Comparison of ENCODE assay signal across 15 cellular contexts in genomic region chr7:142168746-142169145, GRCh38. TPM values are rescaled to one million over a fixed set of nuclear protein-coding genes. Genes with fewer than 3 reads are reported as not detected.
A peak's percentile ranks its signal among the peaks of the same experiment; 100 is the strongest.
DNase-seq lines count a peak whose midpoint lies in the region; ATAC-seq and TF ChIP-seq lines count a peak whose summit lies in the region.
"Had no signal": no experiment of that assay in that cellular context is flagged by ENCODE, and none has a peak within 500 bp of the region (broad histone marks: within the 10 kb centered on the region; RNA-seq: fewer than 3 reads in every experiment).

No MANE protein-coding gene starts in this region.

- H2AFZ ChIP-seq in SK-N-SH (ENCODE audit: low read depth), result no peak overlapping the region

- H3K9ac ChIP-seq in SK-N-SH, result no peak overlapping the region

- no peak overlapping the region for H3K4me2 ChIP-seq in SK-N-SH

- DNase-seq in SK-N-SH (no peak), epithelial cell of proximal tubule (ENCODE audit: low read depth) (peak; percentile 4), progenitor cell of endocrine pancreas (ENCODE audit: low spot score, unreplicated experiment) (peak; percentile 15), hypothalamus (lab: John Stamatoyannopoulos, UW) (no peak), lower leg skin (ENCODE audit: low spot score in 2 of 2) (no peak)
- DNase-seq in naive thymus-derived CD8-positive, alpha-beta T cell, result no peak
- DNase-seq: amniotic stem cell, glutamatergic neuron, HCEC 1CT, NCI-H1092, Peyer's patch had no signal

- no peak for TF ChIP-seq CTCF in SK-N-SH (IDR thresholded peaks at IDR 0.05)
- TF ChIP-seq CTCF in epithelial cell of proximal tubule (conservative IDR thresholded peaks at IDR 0.05; ENCODE audit: low read depth, low read length), result no peak
- TF ChIP-seq CTCF in progenitor cell of endocrine pancreas (IDR thresholded peaks at IDR 0.05; ENCODE audit: unreplicated experiment), result no peak
- no peak for TF ChIP-seq CTCF in lower leg skin (IDR thresholded peaks at IDR 0.05)

- no peaks in the 10 kb centered on the region for H3K4me1 ChIP-seq in SK-N-SH (ENCODE audit: control insufficient read depth in 1 of 2, insufficient read depth in 2 of 2, low read depth in 1 of 2, low read length in 1 of 2)
- H3K4me1 ChIP-seq: Peyer's patch had no signal

- no peak for TF ChIP-seq RAD21 in Ishikawa (IDR thresholded peaks at IDR 0.05; ENCODE audit: low read depth)
- no peak for TF ChIP-seq RAD21 in SK-N-SH (IDR thresholded peaks at IDR 0.05; ENCODE audit: low read length)

- H3K27ac Mint-ChIP-seq in progenitor cell of endocrine pancreas, result no peak overlapping the region
- no peak overlapping the region for H3K27ac Mint-ChIP-seq in naive thymus-derived CD8-positive, alpha-beta T cell
- H3K27ac Mint-ChIP-seq: activated T-helper 2 cell treated with anti-CD3 and anti-CD28 coated beads, Interferon-gamma antibody, Interleukin-2, Interleukin-4, amounts not matched to agents 10 μg/mL and 5 μg/mL and 100 μg/mL, durations not matched to agents 14 hours and 24 hours and 36 hours had no signal

- no peak for TF ChIP-seq EP300 in Ishikawa (IDR thresholded peaks at IDR 0.05; ENCODE audit: borderline replicate concordance)
- no peak for TF ChIP-seq EP300 in SK-N-SH (IDR thresholded peaks at IDR 0.05; ENCODE audit: borderline replicate concordance in 1 of 2, low read depth in 1 of 2, low read length in 1 of 2)

- intact Hi-C loops in lower leg skin (cut with DNase I; ENCODE audit: low total_unique reads), result no loop called here

- H3K4me3 ChIP-seq in SK-N-SH (ENCODE audit: low read depth in 2 of 2, low read length in 1 of 2), result no peak overlapping the region
- H3K4me3 ChIP-seq in epithelial cell of proximal tubule (ENCODE audit: low read depth, low read length), result no peak overlapping the region
- H3K4me3 ChIP-seq in lower leg skin (ENCODE audit: low read depth, poor library complexity, severe bottlenecking), result no peak overlapping the region
- H3K4me3 ChIP-seq: Peyer's patch had no signal

- no peak for TF ChIP-seq POLR2A in lower leg skin (IDR thresholded peaks at IDR 0.05)

- no peaks in the 10 kb centered on the region for H4K20me1 ChIP-seq in SK-N-SH (ENCODE audit: insufficient read depth)

- no peak for ATAC-seq in naive thymus-derived CD8-positive, alpha-beta T cell

- H3K79me2 ChIP-seq in SK-N-SH (ENCODE audit: insufficient read depth), result no peaks in the 10 kb centered on the region

- H3K36me3 Mint-ChIP-seq in progenitor cell of endocrine pancreas (ENCODE audit: insufficient read depth), result no peaks in the 10 kb centered on the region
- no peaks in the 10 kb centered on the region for H3K36me3 Mint-ChIP-seq in naive thymus-derived CD8-positive, alpha-beta T cell

- H3K9me3 Mint-ChIP-seq in progenitor cell of endocrine pancreas (ENCODE audit: low read depth), result no peaks in the 10 kb centered on the region
- H3K9me3 Mint-ChIP-seq in naive thymus-derived CD8-positive, alpha-beta T cell, result no peaks in the 10 kb centered on the region
- H3K9me3 Mint-ChIP-seq: activated T-helper 2 cell treated with anti-CD3 and anti-CD28 coated beads, Interferon-gamma antibody, Interleukin-2, Interleukin-4, amounts not matched to agents 10 μg/mL and 5 μg/mL and 100 μg/mL, durations not matched to agents 14 hours and 24 hours and 36 hours had no signal

- no peak overlapping the region for H3K27ac ChIP-seq in SK-N-SH (ENCODE audit: low read depth in 2 of 2, low read length in 1 of 2)
- H3K27ac ChIP-seq: Peyer's patch had no signal

- H3F3A ChIP-seq in SK-N-SH (replicated peaks; ENCODE audit: insufficient read depth), result no peaks in the 10 kb centered on the region

- peaks cover 8% of the 10 kb centered on the region for H3K4me1 Mint-ChIP-seq in progenitor cell of endocrine pancreas (ENCODE audit: low read depth)
- no peaks in the 10 kb centered on the region for H3K4me1 Mint-ChIP-seq in naive thymus-derived CD8-positive, alpha-beta T cell

- H3K27me3 Mint-ChIP-seq in progenitor cell of endocrine pancreas, result no peaks in the 10 kb centered on the region
- H3K27me3 Mint-ChIP-seq in naive thymus-derived CD8-positive, alpha-beta T cell, result peaks cover 0 to 25% (median 4%) of the 10 kb centered on the region in 5 donors

- POLR2A ChIA-PET in SK-N-SH (lab: Yijun Ruan, JAX), result no interaction called here
- POLR2A ChIA-PET in naive thymus-derived CD8-positive, alpha-beta T cell (lab: Charles Lee), result no interaction called here

- H3K4me3 Mint-ChIP-seq in progenitor cell of endocrine pancreas (ENCODE audit: low read depth), result no peak overlapping the region
- no peak overlapping the region for H3K4me3 Mint-ChIP-seq in naive thymus-derived CD8-positive, alpha-beta T cell

- no peaks in the 10 kb centered on the region; the same call in 1 of the 2 replicates for H3K27me3 ChIP-seq in SK-N-SH (ENCODE audit: insufficient read depth)
- H3K27me3 ChIP-seq: Peyer's patch had no signal

- CTCF ChIA-PET in SK-N-SH (lab: Yijun Ruan, JAX), result interaction anchor here (0.7 to 0.9 kb wide), 2 partner anchors 13 to 383 kb away, joined by 3 read pairs; no protein-coding TSS in a partner anchor

- H3K36me3 ChIP-seq in SK-N-SH (replicated peaks in 1 of 2; ENCODE audit: control insufficient read depth in 1 of 2, insufficient read depth in 2 of 2, low read length in 1 of 2), result no peaks in the 10 kb centered on the region

- H3K9me3 ChIP-seq in SK-N-SH, result no peaks in the 10 kb centered on the region
- H3K9me3 ChIP-seq: Peyer's patch had no signal

- WGBS in SK-N-SH (ENCODE audit: low lambda C conversion rate), result 48% methylated on average over 2 of the region's 2 CpGs
- WGBS in lower leg skin, 2 donors, result 82 to 87% methylated on average over 2 of the region's 2 CpGs

- no peaks in the 10 kb centered on the region for H3K9me2 ChIP-seq in SK-N-SH

TF ChIP-seq in Ishikawa, 13 proteins besides CTCF, POLR2A, EP300 and RAD21 (continues in another document):
- TF ChIP-seq YY1 (IDR thresholded peaks at IDR 0.05; ENCODE audit: low read depth), result 0 out of 2 replicates have a peak, but pooled peaks have one; percentile 14
- TF ChIP-seq USF1 (IDR thresholded peaks at IDR 0.05), result no peak

TF ChIP-seq in SK-N-SH, 30 proteins besides CTCF, POLR2A, EP300 and RAD21:
- no peak for TF ChIP-seq GATA2 (CRISPR knock-in tag; IDR thresholded peaks at IDR 0.05)
- TF ChIP-seq USF2 (IDR thresholded peaks at IDR 0.05; ENCODE audit: borderline replicate concordance, low read depth, low read length), result no peak
- TF ChIP-seq REST (IDR thresholded peaks at IDR 0.05; ENCODE audit: low read depth, low read length), result peak; percentile 98
- TF ChIP-seq SMC3 (IDR thresholded peaks at IDR 0.05; ENCODE audit: low read depth, low read length), result no peak
- no peak for TF ChIP-seq JUND (IDR thresholded peaks at IDR 0.05)

RNA-seq across cellular contexts. Expression of gene MGAM2, which starts 57.2 kb away (rescaled TPM):
- 0.02 TPM in 1 of 2 replicates, not detected in the other for polyA plus RNA-seq in SK-N-SH (2012; rRNA removed)
- polyA plus RNA-seq in SK-N-SH (2012; cell fraction: cytosol; rRNA removed), result under 0.01 and 0.03 TPM in 2 replicates
- polyA plus RNA-seq in SK-N-SH (2012; cell fraction: nucleus; rRNA removed), result 0.04 TPM in 1 of 2 replicates, not detected in the other
- total RNA-seq in epithelial cell of proximal tubule, result not detected in 2 replicates
- 1.2 and 1.6 TPM in 2 replicates for total RNA-seq in progenitor cell of endocrine pancreas
- under 1 TPM in 2 of 4 donors, not detected in 2; 0.29 to 0.39 TPM for total RNA-seq in lower leg skin
- total RNA-seq in naive thymus-derived CD8-positive, alpha-beta T cell, result not detected
- polyA plus RNA-seq in naive thymus-derived CD8-positive, alpha-beta T cell, result not detected
- total RNA-seq: activated T-helper 2 cell treated with anti-CD3 and anti-CD28 coated beads, Interferon-gamma antibody, Interleukin-2, Interleukin-4, amounts not matched to agents 10 μg/mL and 5 μg/mL and 100 μg/mL, durations not matched to agents 14 hours and 24 hours and 36 hours; osteoblast had no signal
- polyA plus RNA-seq: BJ had no signal

Comparison
In these comparisons a context has a peak if more than half of its experiments do, and no peak if none do; other contexts are left out.
1. DNase-seq: peak in epithelial cell of proximal tubule (single experiment) and progenitor cell of endocrine pancreas (single experiment); none in SK-N-SH (single experiment), hypothalamus (0 of 51), lower leg skin (0 of 2) and naive thymus-derived CD8-positive, alpha-beta T cell (0 of 10).